In the genomic region with DNA sequence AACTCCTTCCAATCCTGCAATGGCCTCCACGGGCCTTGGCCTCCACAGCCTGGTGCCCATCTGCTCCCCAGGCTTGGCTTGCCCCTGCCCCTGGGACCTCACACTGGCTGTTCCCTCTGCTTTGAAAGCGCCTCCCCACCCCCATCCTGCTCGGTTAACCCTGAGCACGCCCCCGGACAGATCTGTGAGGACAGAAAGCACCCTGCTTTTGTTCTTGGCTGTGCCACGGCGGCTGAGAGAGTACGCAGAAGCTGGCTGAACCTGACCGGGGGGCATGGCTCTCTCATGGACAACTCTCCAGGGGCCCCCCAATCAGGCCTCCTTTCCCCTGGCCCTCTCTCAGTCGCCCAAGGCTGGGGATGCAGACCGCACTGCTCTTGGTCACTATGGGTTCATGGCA, we compare ENCODE assay signal across 21 cellular contexts. TPM values are rescaled to one million over a fixed set of nuclear protein-coding genes. Genes with fewer than 3 reads are reported as not detected.
DNase-seq lines count a peak whose midpoint lies in the region; ATAC-seq and TF ChIP-seq lines count a peak whose summit lies in the region.
"Had no signal": no experiment of that assay in that cellular context is flagged by ENCODE, and none has a peak within 500 bp of the region (broad histone marks: within the 10 kb centered on the region; RNA-seq: fewer than 3 reads in every experiment).

No MANE protein-coding gene starts in this region.

- DNase-seq in HFFc6 (no peak), endodermal cell (no peak), neuronal stem cell (ENCODE audit: low spot score) (no peak), GM19238 (ENCODE audit: insufficient read length, low spot score) (no peak), NCI-H1048 (lab: John Stamatoyannopoulos, UW) (no peak)
- no peak for DNase-seq in activated effector memory CD4-positive, alpha-beta T cell treated with Interleukin-2 at 50 U/mL for 16 hours
- DNase-seq: CD4-positive, CD25-positive, alpha-beta regulatory T cell; DMS153; DND-41; NCI-H1092 treated with DMSO at 0.1 percent for 48 hours; NCI-H1436; NCI-H187; NCI-H2171 treated with DMSO at 0.1 percent for 48 hours; NCI-H345; NCI-H510A treated with DMSO at 0.1 percent for 48 hours; Peyer's patch had no signal

- peak overlapping the region; percentile 30 for H4K8ac ChIP-seq in neuronal stem cell (ENCODE audit: low read depth, low read length)

- peaks cover 66% of the 10 kb centered on the region for H3K36me3 ChIP-seq in endodermal cell (ENCODE audit: control insufficient read depth, insufficient read depth, low read length)
- H3K36me3 ChIP-seq in neuronal stem cell (replicated peaks in 1 of 2; ENCODE audit: control insufficient read depth in 2 of 2, insufficient read depth in 2 of 2, low read length in 2 of 2), result peaks cover 35 to 82% of the 10 kb centered on the region in 2 donors

- no peak overlapping the region for H3K4me2 ChIP-seq in neuronal stem cell (ENCODE audit: insufficient read depth, low read length, poor library complexity, severe bottlenecking)

- H2BK15ac ChIP-seq in neuronal stem cell (ENCODE audit: low read length), result no peak overlapping the region

- no peaks in the 10 kb centered on the region for H3K27me3 ChIP-seq in endodermal cell (ENCODE audit: control insufficient read depth, insufficient read depth, low read length, poor library complexity, severe bottlenecking)
- H3K27me3 ChIP-seq in neuronal stem cell (ENCODE audit: control insufficient read depth in 3 of 3, insufficient read depth in 3 of 3, low read depth in 1 of 3, low read length in 3 of 3), result no peaks in the 10 kb centered on the region
- H3K27me3 ChIP-seq: Peyer's patch had no signal

- H3K36me3 Mint-ChIP-seq in HFFc6 (ENCODE audit: low read depth), result peaks cover 20% of the 10 kb centered on the region
- peaks cover 46% of the 10 kb centered on the region for H3K36me3 Mint-ChIP-seq in endodermal cell (ENCODE audit: low read depth)

- H3K4ac ChIP-seq in neuronal stem cell (ENCODE audit: low read length), result no peak overlapping the region

- H2AK5ac ChIP-seq in neuronal stem cell (ENCODE audit: low read depth, low read length), result no peak overlapping the region

- WGBS in endodermal cell (ENCODE audit: insufficient coverage in 1 of 2, insufficient read length in 1 of 2), 2 experiments, result 92 to 97% methylated on average over 9 to 11 of the region's 11 CpGs
- no CpG with 5 or more reads among the region's 11 CpGs for WGBS in neuronal stem cell (ENCODE audit: extremely low coverage in 2 of 2, insufficient read length in 2 of 2, insufficient replicate concordance in 1 of 2), 2 donors

- H2BK120ac ChIP-seq in neuronal stem cell (ENCODE audit: low read depth, low read length), result no peak overlapping the region

- H3K79me1 ChIP-seq in neuronal stem cell (ENCODE audit: low read depth, low read length), result no peaks in the 10 kb centered on the region

- H3K4me1 Mint-ChIP-seq in HFFc6 (ENCODE audit: low read depth) (peaks cover 19% of the 10 kb centered on the region), endodermal cell (peaks cover 11% of the 10 kb centered on the region)
- H3K4me1 Mint-ChIP-seq: CD4-positive, CD25-positive, alpha-beta regulatory T cell had no signal

- H3K9ac ChIP-seq in endodermal cell (ENCODE audit: extremely low read depth, low read length, poor library complexity, severe bottlenecking) (no peak overlapping the region), neuronal stem cell (ENCODE audit: low read depth, low read length, poor library complexity) (no peak overlapping the region)

- H2AFZ ChIP-seq in neuronal stem cell (ENCODE audit: low read length), result no peak overlapping the region

- no peak overlapping the region for H3K18ac ChIP-seq in neuronal stem cell (ENCODE audit: low read length)

- H3K27ac ChIP-seq in endodermal cell (ENCODE audit: low read depth, low read length) (no peak overlapping the region), neuronal stem cell (replicated peaks; ENCODE audit: low read length) (no peak overlapping the region)
- H3K27ac ChIP-seq: HL-60, Peyer's patch had no signal

- no peak overlapping the region for H3K4me3 ChIP-seq in endodermal cell (ENCODE audit: low read length)
- no peak overlapping the region for H3K4me3 ChIP-seq in neuronal stem cell (ENCODE audit: low read length in 2 of 2)
- H3K4me3 ChIP-seq: Peyer's patch had no signal

- H3K4me3 Mint-ChIP-seq in HFFc6 (no peak overlapping the region), endodermal cell (no peak overlapping the region)
- H3K4me3 Mint-ChIP-seq: CD4-positive, CD25-positive, alpha-beta regulatory T cell had no signal

- no peak overlapping the region for H4K91ac ChIP-seq in neuronal stem cell (ENCODE audit: low read depth, low read length, poor library complexity)

- no peak overlapping the region for H3K23ac ChIP-seq in neuronal stem cell (ENCODE audit: low read depth, low read length, poor library complexity)

- no peak for ATAC-seq in GM21526 (IDR thresholded peaks at IDR 0.05; ENCODE audit: low FRiP score, unreplicated experiment)
- ATAC-seq: HCT116 had no signal

- no peaks in the 10 kb centered on the region for H3K9me3 Mint-ChIP-seq in HFFc6
- no peaks in the 10 kb centered on the region for H3K9me3 Mint-ChIP-seq in endodermal cell
- H3K9me3 Mint-ChIP-seq: CD4-positive, CD25-positive, alpha-beta regulatory T cell had no signal

- 0 out of 2 replicates have a peak overlapping the region, but pooled peaks have one; percentile 1 for H3K27ac Mint-ChIP-seq in HFFc6
- peak overlapping the region; percentile 52 for H3K27ac Mint-ChIP-seq in endodermal cell
- H3K27ac Mint-ChIP-seq: CD4-positive, CD25-positive, alpha-beta regulatory T cell had no signal

- no peaks in the 10 kb centered on the region for H3K4me1 ChIP-seq in endodermal cell (ENCODE audit: control insufficient read depth, insufficient read depth, low read length)
- H3K4me1 ChIP-seq in neuronal stem cell (ENCODE audit: control insufficient read depth in 2 of 2, insufficient read depth in 1 of 2, low read depth in 1 of 2, low read length in 2 of 2), result peaks cover 2 to 6% of the 10 kb centered on the region in 2 donors
- H3K4me1 ChIP-seq: Peyer's patch had no signal

- H2BK5ac ChIP-seq in neuronal stem cell (ENCODE audit: low read length), result no peak overlapping the region

- H3K9me3 ChIP-seq in endodermal cell (ENCODE audit: control insufficient read depth, low read length), result no peaks in the 10 kb centered on the region
- H3K9me3 ChIP-seq in neuronal stem cell (replicated peaks in 1 of 2; ENCODE audit: control insufficient read depth in 2 of 2, insufficient read depth in 1 of 2, low read depth in 1 of 2, low read length in 2 of 2), result peaks cover 0 to 2% of the 10 kb centered on the region in 2 donors
- H3K9me3 ChIP-seq: Peyer's patch had no signal

- TF ChIP-seq CTCF in HFFc6 (IDR thresholded peaks at IDR 0.05) (no peak), endodermal cell (conservative IDR thresholded peaks at IDR 0.05) (no peak)

- no peak overlapping the region for H2BK12ac ChIP-seq in neuronal stem cell (ENCODE audit: low read length)

- H3K27me3 Mint-ChIP-seq in HFFc6 (ENCODE audit: insufficient read depth) (peaks cover 4% of the 10 kb centered on the region), endodermal cell (ENCODE audit: insufficient read depth) (no peaks in the 10 kb centered on the region)
- H3K27me3 Mint-ChIP-seq: CD4-positive, CD25-positive, alpha-beta regulatory T cell had no signal

- no peak overlapping the region for H3K14ac ChIP-seq in neuronal stem cell (ENCODE audit: low read length)

RNA-seq across cellular contexts. Expression of gene RASL10A, which starts 20.2 kb away (rescaled TPM):
- total RNA-seq in HFFc6 (2021; fragmentation: NEBNext Ultra II Directional; extraction: Animal tissue kit (Norgen Biotek cat#: 25700)), result under 1 TPM in 2 of 6 experiments, not detected in 4; 0.24 to 0.28 TPM
- 1 to 10 TPM; 1.3 TPM for total RNA-seq in endodermal cell
- polyA plus RNA-seq in endodermal cell (2013, experiment 1 of 2), result 1.0 TPM
- 1.1 TPM for polyA plus RNA-seq in endodermal cell (2013, experiment 2 of 2)
- 0.56 TPM for polyA plus RNA-seq in neuronal stem cell (2013, experiment 1 of 2)
- 0.53 TPM for polyA plus RNA-seq in neuronal stem cell (2013, experiment 2 of 2)
- total RNA-seq: A673; CD4-positive, CD25-positive, alpha-beta regulatory T cell had no signal
- polyA plus RNA-seq: CD4-positive, CD25-positive, alpha-beta regulatory T cell had no signal

RNA-seq across cellular contexts. Expression of gene GAS2L1, which starts 29.2 kb away (rescaled TPM):
- total RNA-seq in HFFc6 (2021; fragmentation: NEBNext Ultra II Directional; extraction: Animal tissue kit (Norgen Biotek cat#: 25700)), result 10 to 100 TPM; 40.5 to 48.8 (median 43.3) TPM
- total RNA-seq in endodermal cell, result 10 to 100 TPM; 22.2 to 24.9 TPM
- polyA plus RNA-seq in endodermal cell (2013, experiment 1 of 2), result 13.9 TPM
- 14.7 TPM for polyA plus RNA-seq in endodermal cell (2013, experiment 2 of 2)
- 7.7 TPM for polyA plus RNA-seq in neuronal stem cell (2013, experiment 1 of 2)
- polyA plus RNA-seq in neuronal stem cell (2013, experiment 2 of 2), result 7.4 TPM
- total RNA-seq: OCI-LY7 had no signal

RNA-seq across cellular contexts. Expression of gene AP1B1, which starts 52.7 kb away (rescaled TPM):
- total RNA-seq in HFFc6 (2021; fragmentation: NEBNext Ultra II Directional; extraction: Animal tissue kit (Norgen Biotek cat#: 25700)), result 100 to 1,000 TPM in 1 of 6 experiments, 10 to 100 TPM in 5; 89.1 to 101 (median 89.9) TPM
- 10 to 100 TPM; 64.9 to 76.6 TPM for total RNA-seq in endodermal cell
- polyA plus RNA-seq in endodermal cell (2013, experiment 1 of 2), result 51.3 TPM
- 49.8 TPM for polyA plus RNA-seq in endodermal cell (2013, experiment 2 of 2)
- 25.9 TPM for polyA plus RNA-seq in neuronal stem cell (2013, experiment 1 of 2)
- polyA plus RNA-seq in neuronal stem cell (2013, experiment 2 of 2), result 25.4 TPM
